Comparison of ENCODE assay signal across 1 cellular context in genomic region chr17:81714412-81715106, GRCh38.
TF ChIP-seq lines count a peak whose summit lies in the region.

No MANE protein-coding gene starts in this region.

TF ChIP-seq in H1, 55 proteins besides CTCF, POLR2A, EP300 and RAD21:
- no peak for TF ChIP-seq SUZ12 (IDR thresholded peaks at IDR 0.05; ENCODE audit: low read length)
- TF ChIP-seq KDM4A (IDR thresholded peaks at IDR 0.05; ENCODE audit: low read depth, low read length, severe bottlenecking), result no peak
- no peak for TF ChIP-seq TEAD4 (IDR thresholded peaks at IDR 0.05; ENCODE audit: low read depth, low read length)
- no peak for TF ChIP-seq GABPA (IDR thresholded peaks at IDR 0.05; ENCODE audit: borderline replicate concordance, insufficient read depth, low read length)
- TF ChIP-seq EGR1 (IDR thresholded peaks at IDR 0.05; ENCODE audit: borderline replicate concordance, low read depth, low read length), result no peak
- no peak for TF ChIP-seq KDM5A (IDR thresholded peaks at IDR 0.05; ENCODE audit: low read length)
- TF ChIP-seq BRCA1 (IDR thresholded peaks at IDR 0.05; ENCODE audit: low read depth, low read length), result no peak
- no peak for TF ChIP-seq SP4 (IDR thresholded peaks at IDR 0.05; ENCODE audit: low read length)
- TF ChIP-seq RBBP5 (IDR thresholded peaks at IDR 0.05; ENCODE audit: borderline replicate concordance, low read depth, low read length), result no peak
- TF ChIP-seq POU5F1 (IDR thresholded peaks at IDR 0.05; ENCODE audit: low read depth, low read length), result no peak
- TF ChIP-seq MAFK (IDR thresholded peaks at IDR 0.05; ENCODE audit: low read depth, low read length), result no peak
- no peak for TF ChIP-seq BCL11A (IDR thresholded peaks at IDR 0.05; ENCODE audit: low read depth in 2 of 2, low read length in 2 of 2)
- TF ChIP-seq, protein P1, sequence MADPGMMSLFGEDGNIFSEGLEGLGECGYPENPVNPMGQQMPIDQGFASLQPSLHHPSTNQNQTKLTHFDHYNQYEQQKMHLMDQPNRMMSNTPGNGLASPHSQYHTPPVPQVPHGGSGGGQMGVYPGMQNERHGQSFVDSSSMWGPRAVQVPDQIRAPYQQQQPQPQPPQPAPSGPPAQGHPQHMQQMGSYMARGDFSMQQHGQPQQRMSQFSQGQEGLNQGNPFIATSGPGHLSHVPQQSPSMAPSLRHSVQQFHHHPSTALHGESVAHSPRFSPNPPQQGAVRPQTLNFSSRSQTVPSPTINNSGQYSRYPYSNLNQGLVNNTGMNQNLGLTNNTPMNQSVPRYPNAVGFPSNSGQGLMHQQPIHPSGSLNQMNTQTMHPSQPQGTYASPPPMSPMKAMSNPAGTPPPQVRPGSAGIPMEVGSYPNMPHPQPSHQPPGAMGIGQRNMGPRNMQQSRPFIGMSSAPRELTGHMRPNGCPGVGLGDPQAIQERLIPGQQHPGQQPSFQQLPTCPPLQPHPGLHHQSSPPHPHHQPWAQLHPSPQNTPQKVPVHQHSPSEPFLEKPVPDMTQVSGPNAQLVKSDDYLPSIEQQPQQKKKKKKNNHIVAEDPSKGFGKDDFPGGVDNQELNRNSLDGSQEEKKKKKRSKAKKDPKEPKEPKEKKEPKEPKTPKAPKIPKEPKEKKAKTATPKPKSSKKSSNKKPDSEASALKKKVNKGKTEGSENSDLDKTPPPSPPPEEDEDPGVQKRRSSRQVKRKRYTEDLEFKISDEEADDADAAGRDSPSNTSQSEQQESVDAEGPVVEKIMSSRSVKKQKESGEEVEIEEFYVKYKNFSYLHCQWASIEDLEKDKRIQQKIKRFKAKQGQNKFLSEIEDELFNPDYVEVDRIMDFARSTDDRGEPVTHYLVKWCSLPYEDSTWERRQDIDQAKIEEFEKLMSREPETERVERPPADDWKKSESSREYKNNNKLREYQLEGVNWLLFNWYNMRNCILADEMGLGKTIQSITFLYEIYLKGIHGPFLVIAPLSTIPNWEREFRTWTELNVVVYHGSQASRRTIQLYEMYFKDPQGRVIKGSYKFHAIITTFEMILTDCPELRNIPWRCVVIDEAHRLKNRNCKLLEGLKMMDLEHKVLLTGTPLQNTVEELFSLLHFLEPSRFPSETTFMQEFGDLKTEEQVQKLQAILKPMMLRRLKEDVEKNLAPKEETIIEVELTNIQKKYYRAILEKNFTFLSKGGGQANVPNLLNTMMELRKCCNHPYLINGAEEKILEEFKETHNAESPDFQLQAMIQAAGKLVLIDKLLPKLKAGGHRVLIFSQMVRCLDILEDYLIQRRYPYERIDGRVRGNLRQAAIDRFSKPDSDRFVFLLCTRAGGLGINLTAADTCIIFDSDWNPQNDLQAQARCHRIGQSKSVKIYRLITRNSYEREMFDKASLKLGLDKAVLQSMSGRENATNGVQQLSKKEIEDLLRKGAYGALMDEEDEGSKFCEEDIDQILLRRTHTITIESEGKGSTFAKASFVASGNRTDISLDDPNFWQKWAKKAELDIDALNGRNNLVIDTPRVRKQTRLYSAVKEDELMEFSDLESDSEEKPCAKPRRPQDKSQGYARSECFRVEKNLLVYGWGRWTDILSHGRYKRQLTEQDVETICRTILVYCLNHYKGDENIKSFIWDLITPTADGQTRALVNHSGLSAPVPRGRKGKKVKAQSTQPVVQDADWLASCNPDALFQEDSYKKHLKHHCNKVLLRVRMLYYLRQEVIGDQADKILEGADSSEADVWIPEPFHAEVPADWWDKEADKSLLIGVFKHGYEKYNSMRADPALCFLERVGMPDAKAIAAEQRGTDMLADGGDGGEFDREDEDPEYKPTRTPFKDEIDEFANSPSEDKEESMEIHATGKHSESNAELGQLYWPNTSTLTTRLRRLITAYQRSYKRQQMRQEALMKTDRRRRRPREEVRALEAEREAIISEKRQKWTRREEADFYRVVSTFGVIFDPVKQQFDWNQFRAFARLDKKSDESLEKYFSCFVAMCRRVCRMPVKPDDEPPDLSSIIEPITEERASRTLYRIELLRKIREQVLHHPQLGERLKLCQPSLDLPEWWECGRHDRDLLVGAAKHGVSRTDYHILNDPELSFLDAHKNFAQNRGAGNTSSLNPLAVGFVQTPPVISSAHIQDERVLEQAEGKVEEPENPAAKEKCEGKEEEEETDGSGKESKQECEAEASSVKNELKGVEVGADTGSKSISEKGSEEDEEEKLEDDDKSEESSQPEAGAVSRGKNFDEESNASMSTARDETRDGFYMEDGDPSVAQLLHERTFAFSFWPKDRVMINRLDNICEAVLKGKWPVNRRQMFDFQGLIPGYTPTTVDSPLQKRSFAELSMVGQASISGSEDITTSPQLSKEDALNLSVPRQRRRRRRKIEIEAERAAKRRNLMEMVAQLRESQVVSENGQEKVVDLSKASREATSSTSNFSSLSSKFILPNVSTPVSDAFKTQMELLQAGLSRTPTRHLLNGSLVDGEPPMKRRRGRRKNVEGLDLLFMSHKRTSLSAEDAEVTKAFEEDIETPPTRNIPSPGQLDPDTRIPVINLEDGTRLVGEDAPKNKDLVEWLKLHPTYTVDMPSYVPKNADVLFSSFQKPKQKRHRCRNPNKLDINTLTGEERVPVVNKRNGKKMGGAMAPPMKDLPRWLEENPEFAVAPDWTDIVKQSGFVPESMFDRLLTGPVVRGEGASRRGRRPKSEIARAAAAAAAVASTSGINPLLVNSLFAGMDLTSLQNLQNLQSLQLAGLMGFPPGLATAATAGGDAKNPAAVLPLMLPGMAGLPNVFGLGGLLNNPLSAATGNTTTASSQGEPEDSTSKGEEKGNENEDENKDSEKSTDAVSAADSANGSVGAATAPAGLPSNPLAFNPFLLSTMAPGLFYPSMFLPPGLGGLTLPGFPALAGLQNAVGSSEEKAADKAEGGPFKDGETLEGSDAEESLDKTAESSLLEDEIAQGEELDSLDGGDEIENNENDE (IDR thresholded peaks at IDR 0.05; ENCODE audit: insufficient replicate concordance, low read length), result no peak
- no peak for TF ChIP-seq HDAC2 (IDR thresholded peaks at IDR 0.05; ENCODE audit: borderline replicate concordance in 1 of 2, low read depth in 2 of 2, low read length in 2 of 2)
TF ChIP-seq in H1: peak in this region for 0.
